ENCODE assay signal across 8 cellular contexts in the genomic region with DNA sequence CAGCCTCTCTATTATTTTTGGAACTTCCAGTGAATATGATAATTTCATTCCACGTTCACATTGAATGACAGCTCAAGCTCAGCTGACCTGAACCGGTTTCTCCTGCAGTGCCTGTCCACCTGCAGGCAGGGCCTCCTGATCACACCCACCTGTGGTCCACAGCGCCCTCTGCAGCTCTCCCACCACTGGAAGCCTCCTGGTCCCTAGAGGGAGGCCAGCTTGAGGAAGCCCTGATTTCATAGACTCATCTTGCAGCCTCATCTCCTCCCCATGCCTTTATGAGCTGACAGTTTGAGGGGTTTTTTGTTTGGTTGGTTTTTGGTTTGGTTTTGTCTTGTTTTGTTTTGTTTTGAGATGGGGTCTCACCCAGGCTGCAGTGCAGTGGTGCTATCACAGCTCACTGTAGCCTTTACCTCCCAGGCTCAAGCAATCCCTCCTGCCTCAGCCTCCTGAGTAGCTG. TPM values are rescaled to one million over a fixed set of nuclear protein-coding genes. Genes with fewer than 3 reads are reported as not detected.
DNase-seq lines count a peak whose midpoint lies in the region; ATAC-seq and TF ChIP-seq lines count a peak whose summit lies in the region.

No MANE protein-coding gene starts in this region.

- H3K18ac ChIP-seq in H9 (ENCODE audit: insufficient read length, low read depth, low read length) = no peak overlapping the region

- H3K4me3 ChIP-seq in CD8-positive, alpha-beta memory T cell (ENCODE audit: low read length) = no peak overlapping the region
- H3K4me3 ChIP-seq in stomach = no peak overlapping the region

- no peaks in the 10 kb centered on the region for H3K36me3 ChIP-seq in CD8-positive, alpha-beta memory T cell (ENCODE audit: insufficient read depth, low read length)
- H3K36me3 ChIP-seq in stomach = no peaks in the 10 kb centered on the region

- no peaks in the 10 kb centered on the region for H3K79me2 ChIP-seq in H9 (ENCODE audit: insufficient read depth, low read length)

- no peak overlapping the region for H4K8ac ChIP-seq in H9 (replicated peaks; ENCODE audit: insufficient read length, low read depth, low read length)

- no peak overlapping the region for H2BK120ac ChIP-seq in H9 (ENCODE audit: low read depth, low read length, poor library complexity, severe bottlenecking)

- POLR2A ChIA-PET in CD8-positive, alpha-beta memory T cell (lab: Charles Lee) = interaction anchor here (0.6 to 1.9 kb wide), 7 partner anchors 28 to 359 kb away, joined by 3 to 8 read pairs (median 6); partner anchors contain the start of gene MALAT1

- H3K27ac ChIP-seq in CD8-positive, alpha-beta memory T cell (ENCODE audit: low read depth, low read length) = no peak overlapping the region
- H3K27ac ChIP-seq in H9 (ENCODE audit: insufficient read length, low read depth, low read length) = no peak overlapping the region
- H3K27ac ChIP-seq in stomach = peak overlapping the region in 3 of 5 donors; percentile 10 to 99 (median 32)

- peaks cover 14 to 26% (median 18%) of the 10 kb centered on the region in 3 donors for H3K4me1 Mint-ChIP-seq in CD8-positive, alpha-beta memory T cell
- H3K4me1 Mint-ChIP-seq in H9 = peaks cover 3 to 6% of the 10 kb centered on the region in 2 experiments; a peak in 2 of 4 replicates
- H3K4me1 Mint-ChIP-seq in activated naive CD8-positive, alpha-beta T cell treated with anti-CD3 and anti-CD28 coated beads for 36 hours = peaks cover 25% of the 10 kb centered on the region

- H3K23ac ChIP-seq in H9 (ENCODE audit: insufficient read length, low read depth, low read length) = no peak overlapping the region

- no peak overlapping the region for H2BK15ac ChIP-seq in H9 (ENCODE audit: low read depth, low read length)

- H3K4me1 ChIP-seq in CD8-positive, alpha-beta memory T cell (ENCODE audit: insufficient read depth, low read length) = peaks cover 19% of the 10 kb centered on the region
- H3K4me1 ChIP-seq in H9 (ENCODE audit: insufficient read depth, low read length) = no peaks in the 10 kb centered on the region
- H3K4me1 ChIP-seq in stomach = peaks cover 19 to 45% (median 32%) of the 10 kb centered on the region in 4 donors

- no peak overlapping the region for H3K14ac ChIP-seq in H9 (ENCODE audit: insufficient read depth, low read length)

- H4K91ac ChIP-seq in H9 (ENCODE audit: insufficient read length, low read depth, low read length) = no peak overlapping the region

- TF ChIP-seq EP300 in stomach (IDR thresholded peaks at IDR 0.05) = no peak

- H3K9ac ChIP-seq in H9 (ENCODE audit: extremely low read depth, insufficient read length, low read length) = no peak overlapping the region

- DNase-seq in CD8-positive, alpha-beta memory T cell = peak; percentile 34 to 75 (median 44)
- DNase-seq in H9 (peak; percentile 94), NOMO-1 treated with dmso at 0.1 percent for 144 hours (lab: John Stamatoyannopoulos, UW; ENCODE audit: unreplicated experiment) (peak; percentile 50), iPS-NIHi7 (ENCODE audit: extremely low spot score) (peak; percentile 89), stomach (peak; percentile 93), AG20443 (ENCODE audit: low spot score) (no peak)
- peak; percentile 57 for DNase-seq in activated naive CD8-positive, alpha-beta T cell treated with anti-CD3 and anti-CD28 coated beads for 36 hours

- H3K23me2 ChIP-seq in H9 (ENCODE audit: insufficient read length, low read depth, low read length, poor library complexity, severe bottlenecking) = no peaks in the 10 kb centered on the region

- H3K27ac Mint-ChIP-seq in CD8-positive, alpha-beta memory T cell = peak overlapping the region in 3 of 8 donors; percentile 7 to 42 (median 23)
- H3K27ac Mint-ChIP-seq in H9 = no peak overlapping the region
- no peak overlapping the region for H3K27ac Mint-ChIP-seq in activated naive CD8-positive, alpha-beta T cell treated with anti-CD3 and anti-CD28 coated beads for 36 hours

- no peak overlapping the region for H2AFZ ChIP-seq in H9 (ENCODE audit: low read length)

- H3K4me2 ChIP-seq in H9 (ENCODE audit: insufficient read depth, insufficient read length, low read length) = no peak overlapping the region

- TF ChIP-seq POLR2A in stomach (IDR thresholded peaks at IDR 0.05) = no peak

- no peak overlapping the region for H3T11ph ChIP-seq in H9 (ENCODE audit: low read length)

- intact Hi-C loops in stomach (cut with DNase I; ENCODE audit: low total_unique reads) = no loop called here

- H3K27me3 Mint-ChIP-seq in CD8-positive, alpha-beta memory T cell = no peaks in the 10 kb centered on the region
- H3K27me3 Mint-ChIP-seq in H9 (ENCODE audit: low read depth) = peaks cover 52% of the 10 kb centered on the region
- no peaks in the 10 kb centered on the region for H3K27me3 Mint-ChIP-seq in activated naive CD8-positive, alpha-beta T cell treated with anti-CD3 and anti-CD28 coated beads for 36 hours

- CTCF ChIA-PET in CD8-positive, alpha-beta memory T cell (lab: Charles Lee) = interaction anchor here (0.6 to 1.7 kb wide), 15 partner anchors 10 to 87 kb away, joined by 3 to 24 read pairs (median 4); partner anchors contain the start of genes MALAT1 and NEAT1

- no peak overlapping the region for H4K5ac ChIP-seq in H9 (ENCODE audit: insufficient read length, low read depth, low read length)

- no peak overlapping the region for H3K4ac ChIP-seq in H9 (ENCODE audit: low read depth, low read length)

- H2BK5ac ChIP-seq in H9 (ENCODE audit: insufficient read length, low read length) = no peak overlapping the region

- H2BK20ac ChIP-seq in H9 (ENCODE audit: low read depth, low read length, poor library complexity, severe bottlenecking) = no peak overlapping the region

- H3K27me3 ChIP-seq in CD8-positive, alpha-beta memory T cell (ENCODE audit: insufficient read depth, low read length, poor library complexity, severe bottlenecking) = no peaks in the 10 kb centered on the region
- H3K27me3 ChIP-seq in H9 (ENCODE audit: insufficient read depth, low read length) = peaks cover 7% of the 10 kb centered on the region; the same call in 1 of the 2 replicates
- H3K27me3 ChIP-seq in stomach = no peaks in the 10 kb centered on the region

- no peaks in the 10 kb centered on the region for H3K9me3 Mint-ChIP-seq in CD8-positive, alpha-beta memory T cell
- H3K9me3 Mint-ChIP-seq in H9 = no peaks in the 10 kb centered on the region; a peak in 2 of 5 replicates
- H3K9me3 Mint-ChIP-seq in activated naive CD8-positive, alpha-beta T cell treated with anti-CD3 and anti-CD28 coated beads for 36 hours = no peaks in the 10 kb centered on the region

- no peak overlapping the region for H3K4me3 Mint-ChIP-seq in CD8-positive, alpha-beta memory T cell
- H3K4me3 Mint-ChIP-seq in H9 = peak overlapping the region in 1 of 2 experiments; percentile 17; a peak in 1 of 5 replicates
- no peak overlapping the region for H3K4me3 Mint-ChIP-seq in activated naive CD8-positive, alpha-beta T cell treated with anti-CD3 and anti-CD28 coated beads for 36 hours

- H4K20me1 ChIP-seq in H9 (ENCODE audit: control insufficient read depth, insufficient read depth, insufficient read length) = no peaks in the 10 kb centered on the region

- H3K36me3 Mint-ChIP-seq in CD8-positive, alpha-beta memory T cell = no peaks in the 10 kb centered on the region
- no peaks in the 10 kb centered on the region for H3K36me3 Mint-ChIP-seq in H9 (ENCODE audit: insufficient read depth in 1 of 3, low read depth in 3 of 3)
- H3K36me3 Mint-ChIP-seq in activated naive CD8-positive, alpha-beta T cell treated with anti-CD3 and anti-CD28 coated beads for 36 hours = no peaks in the 10 kb centered on the region

- H2AK5ac ChIP-seq in H9 (ENCODE audit: insufficient read length, low read length) = no peak overlapping the region

- no peak for ATAC-seq in GM19467 (IDR thresholded peaks at IDR 0.05; ENCODE audit: unreplicated experiment)

- no peaks in the 10 kb centered on the region for H3K9me3 ChIP-seq in CD8-positive, alpha-beta memory T cell (ENCODE audit: low read length)
- H3K9me3 ChIP-seq in H9 (ENCODE audit: control insufficient read depth, low read depth, low read length) = no peaks in the 10 kb centered on the region
- no peaks in the 10 kb centered on the region for H3K9me3 ChIP-seq in stomach

- TF ChIP-seq CTCF in H9 (conservative IDR thresholded peaks at IDR 0.05) (peak; percentile 92), stomach (IDR thresholded peaks at IDR 0.05) (peak in 5 of 7 experiments; percentile 37 to 93 (median 66))

- no peak overlapping the region for H2BK12ac ChIP-seq in H9 (ENCODE audit: insufficient read length, low read depth, low read length)

- H3K56ac ChIP-seq in H9 (ENCODE audit: insufficient read length, low read depth, low read length) = no peak overlapping the region

- WGBS in H9 (ENCODE audit: extremely low coverage, insufficient read length, low lambda C conversion rate) = no CpG with 5 or more reads among the region's 3 CpGs
- 11 to 18% (median 16%) methylated on average over 3 of the region's 3 CpGs for WGBS in stomach, 5 donors

- H3K79me1 ChIP-seq in H9 (ENCODE audit: insufficient read depth, low read depth, low read length, poor library complexity, severe bottlenecking) = no peaks in the 10 kb centered on the region

RNA-seq across cellular contexts. Expression of gene MALAT1, which starts 29.9 kb away (rescaled TPM):
- total RNA-seq in CD8-positive, alpha-beta memory T cell = 1,000 to 10,000 TPM; 4,639 to 4,912 TPM
- 2,529 TPM for polyA plus RNA-seq in CD8-positive, alpha-beta memory T cell
- total RNA-seq in H9 (2021) (1,700 and 1,934 TPM in 2 replicates), stomach (over 10,000 TPM; 11,517 to 39,496 (median 13,707) TPM)
- 1,000 to 10,000 TPM; 2,463 to 2,829 TPM for total RNA-seq in activated naive CD8-positive, alpha-beta T cell treated with anti-CD3 and anti-CD28 coated beads for 36 hours
- 100 to 1,000 TPM; 124 to 296 (median 126) TPM for polyA plus RNA-seq in stomach

RNA-seq across cellular contexts. Expression of gene NEAT1, which starts 46.3 kb away (rescaled TPM):
- 100 to 1,000 TPM; 196 to 204 TPM for total RNA-seq in CD8-positive, alpha-beta memory T cell
- polyA plus RNA-seq in CD8-positive, alpha-beta memory T cell = 2.7 TPM
- total RNA-seq in H9 (2021) (11.1 and 12.7 TPM in 2 replicates), stomach (1,000 to 10,000 TPM in 2 of 5 donors, 100 to 1,000 TPM in 3; 253 to 2,124 (median 789) TPM)
- total RNA-seq in activated naive CD8-positive, alpha-beta T cell treated with anti-CD3 and anti-CD28 coated beads for 36 hours = 100 to 1,000 TPM; 136 to 155 TPM
- polyA plus RNA-seq in stomach = 1,000 to 10,000 TPM in 1 of 3 donors, 100 to 1,000 TPM in 2; 131 to 1,368 (median 157) TPM

RNA-seq across cellular contexts. Expression of gene SCYL1, which starts 56.0 kb away (rescaled TPM):
- 10 to 100 TPM; 85.1 to 88.5 TPM for total RNA-seq in CD8-positive, alpha-beta memory T cell
- polyA plus RNA-seq in CD8-positive, alpha-beta memory T cell = 42.1 TPM
- total RNA-seq in H9 (2021) (54.7 and 56.0 TPM in 2 replicates), stomach (10 to 100 TPM in 4 of 5 donors, 1 to 10 TPM in 1; 3.5 to 89.0 (median 65.2) TPM)
- total RNA-seq in activated naive CD8-positive, alpha-beta T cell treated with anti-CD3 and anti-CD28 coated beads for 36 hours = 10 to 100 TPM; 70.5 to 80.3 TPM
- 10 to 100 TPM; 65.8 to 94.8 (median 86.1) TPM for polyA plus RNA-seq in stomach

Comparison
In these comparisons a context has a peak if more than half of its experiments do, and no peak if none do; other contexts are left out.
1. H3K27ac ChIP-seq: peak in stomach (3 of 5); none in CD8-positive, alpha-beta memory T cell (single experiment) and H9 (single experiment).